Comparison of ENCODE assay signal across 11 cellular contexts in the genomic region with DNA sequence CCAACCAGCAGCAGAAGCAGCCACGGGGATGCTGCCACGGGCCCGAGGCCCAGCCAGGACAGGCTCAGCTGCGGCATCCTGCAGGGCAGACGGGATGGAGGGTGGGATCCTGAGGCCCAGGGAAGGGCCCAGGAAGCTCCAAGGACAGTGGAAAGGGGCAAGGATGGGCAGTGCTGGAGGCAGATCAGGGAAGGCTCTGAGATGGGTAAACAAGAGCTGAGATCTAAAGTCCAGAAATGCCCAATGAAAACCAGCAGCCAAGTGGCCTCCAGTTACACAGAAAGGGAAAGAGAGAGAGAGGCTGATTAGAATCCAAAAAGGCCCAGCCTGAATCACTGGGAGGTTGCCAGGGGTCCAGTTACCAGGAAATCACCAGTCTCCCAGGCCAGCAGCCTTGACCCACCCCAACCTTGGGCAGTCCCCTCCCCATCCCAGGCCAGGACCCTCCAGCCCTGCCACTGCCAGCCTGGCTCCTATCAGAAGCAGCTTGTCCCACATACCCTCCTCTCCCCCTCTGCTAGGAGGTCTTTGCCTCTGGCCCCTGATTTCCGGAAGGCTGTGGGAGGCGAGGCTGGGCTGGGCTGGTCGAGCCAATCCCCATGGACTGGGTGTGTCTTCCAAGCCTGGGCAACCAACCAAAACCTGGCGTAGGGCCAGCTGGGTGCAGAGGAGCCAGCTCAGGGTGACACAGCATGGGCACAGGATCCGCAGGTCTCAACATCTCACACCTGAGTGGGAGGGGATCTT. TPM values are rescaled to one million over a fixed set of nuclear protein-coding genes. Genes with fewer than 3 reads are reported as not detected.
DNase-seq lines count a peak whose midpoint lies in the region; ATAC-seq and TF ChIP-seq lines count a peak whose summit lies in the region.
"Had no signal": no experiment of that assay in that cellular context is flagged by ENCODE, and none has a peak within 500 bp of the region (broad histone marks: within the 10 kb centered on the region; RNA-seq: fewer than 3 reads in every experiment).

A gene with protein sequence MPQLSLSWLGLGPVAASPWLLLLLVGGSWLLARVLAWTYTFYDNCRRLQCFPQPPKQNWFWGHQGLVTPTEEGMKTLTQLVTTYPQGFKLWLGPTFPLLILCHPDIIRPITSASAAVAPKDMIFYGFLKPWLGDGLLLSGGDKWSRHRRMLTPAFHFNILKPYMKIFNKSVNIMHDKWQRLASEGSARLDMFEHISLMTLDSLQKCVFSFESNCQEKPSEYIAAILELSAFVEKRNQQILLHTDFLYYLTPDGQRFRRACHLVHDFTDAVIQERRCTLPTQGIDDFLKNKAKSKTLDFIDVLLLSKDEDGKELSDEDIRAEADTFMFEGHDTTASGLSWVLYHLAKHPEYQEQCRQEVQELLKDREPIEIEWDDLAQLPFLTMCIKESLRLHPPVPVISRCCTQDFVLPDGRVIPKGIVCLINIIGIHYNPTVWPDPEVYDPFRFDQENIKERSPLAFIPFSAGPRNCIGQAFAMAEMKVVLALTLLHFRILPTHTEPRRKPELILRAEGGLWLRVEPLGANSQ (minus strand): TSS at position 198 of the 747 bp plus-strand sequence. CDS start 121 bp downstream, at position 77.

- intact Hi-C loops in ascending aorta (cut with DNase I) (loop anchor here (5.0 kb wide), 1 partner anchor 63 kb away; no protein-coding TSS in a partner anchor), lower leg skin (cut with DNase I; ENCODE audit: low total_unique reads) (no loop called here)

- H3K27me3 ChIP-seq in BE2C, result peaks cover 3% of the 10 kb centered on the region; the same call in 1 of the 2 replicates
- H3K27me3 ChIP-seq in ascending aorta, result no peaks in the 10 kb centered on the region
- no peaks in the 10 kb centered on the region for H3K27me3 ChIP-seq in H7 (ENCODE audit: control insufficient read depth, insufficient read depth, low read length)
- H3K27me3 ChIP-seq in brain microvascular endothelial cell (replicated peaks), result peaks cover 3% of the 10 kb centered on the region

- H3K36me3 ChIP-seq in BE2C (no peaks in the 10 kb centered on the region), ascending aorta (peaks cover 0 to 10% of the 10 kb centered on the region in 2 donors), H7 (replicated peaks; ENCODE audit: control insufficient read depth, insufficient read depth, low read length) (no peaks in the 10 kb centered on the region), brain microvascular endothelial cell (replicated peaks) (no peaks in the 10 kb centered on the region)

- DNase-seq in BE2C (peak; percentile 49), LHCN-M2 (ENCODE audit: low read depth) (peak; percentile 1), ascending aorta (ENCODE audit: low spot score in 2 of 2) (peak in 1 of 2 donors; percentile 82), lower leg skin (ENCODE audit: low spot score in 2 of 2) (peak; percentile 60 to 92), H7 (no peak), T-helper 2 cell (no peak), brain microvascular endothelial cell (no peak)
- DNase-seq: cortex of kidney, KG1, mesendoderm had no signal

- H3K27ac ChIP-seq in ascending aorta (peak within 1 kb of the TSS; percentile 34 to 69), brain microvascular endothelial cell (no peak within 1 kb of the TSS)

- no peak for TF ChIP-seq CTCF in BE2C (IDR thresholded peaks at IDR 0.05; ENCODE audit: low read depth, low read length)
- TF ChIP-seq CTCF in ascending aorta (IDR thresholded peaks at IDR 0.05), result no peak
- TF ChIP-seq CTCF in lower leg skin (IDR thresholded peaks at IDR 0.05), result no peak
- TF ChIP-seq CTCF in brain microvascular endothelial cell (IDR thresholded peaks at IDR 0.05; ENCODE audit: low read depth, low read length, missing control alignments), result no peak

- no peak for ATAC-seq in GM19395 (IDR thresholded peaks at IDR 0.05; ENCODE audit: unreplicated experiment)

- 43 to 64% methylated on average over 8 to 10 of the region's 10 CpGs for WGBS in lower leg skin, 2 donors

- in situ Hi-C loops in brain microvascular endothelial cell (cut with HindIII; ENCODE audit: low pct_ligation_motif_present, low sequenced_read_pairs), result no loop called here

- H3K4me1 ChIP-seq in BE2C (no peaks in the 10 kb centered on the region), ascending aorta (peaks cover 0 to 5% of the 10 kb centered on the region in 2 donors)

- H3K4me3 ChIP-seq in BE2C (ENCODE audit: low read depth, low read length) (no peak within 1 kb of the TSS), ascending aorta (peak within 1 kb of the TSS; percentile 4 to 7), lower leg skin (ENCODE audit: low read depth, poor library complexity, severe bottlenecking) (no peak within 1 kb of the TSS), H7 (ENCODE audit: insufficient read depth, low read depth, low read length) (no peak within 1 kb of the TSS), brain microvascular endothelial cell (ENCODE audit: low read depth, low read length) (no peak within 1 kb of the TSS)

- no peak for TF ChIP-seq POLR2A in lower leg skin (IDR thresholded peaks at IDR 0.05)

- H3K9me3 ChIP-seq in BE2C, result no peaks in the 10 kb centered on the region
- H3K9me3 ChIP-seq in ascending aorta, result no peaks in the 10 kb centered on the region

RNA-seq across cellular contexts. Expression of the gene that starts here (rescaled TPM):
- polyA plus RNA-seq in BE2C (2012; ENCODE audit: insufficient read depth, insufficient read length, low read depth), result 0.26 TPM
- 0.06 and 0.26 TPM in 2 replicates for total RNA-seq in LHCN-M2 (2014; rRNA removed)
- polyA plus RNA-seq in LHCN-M2 (2012), result 0.04 TPM
- total RNA-seq in ascending aorta, result 0.75 TPM
- total RNA-seq in lower leg skin, result 1 to 10 TPM in 2 of 4 donors, under 1 TPM in 2; 0.12 to 1.4 (median 0.66) TPM
- total RNA-seq in H7 (2014; rRNA removed; shearing (Covaris generic)), result not detected in 2 replicates

Comparison
In these comparisons a context has a peak if more than half of its experiments do, and no peak if none do; other contexts are left out.
1. Peak in DNase-seq in LHCN-M2; RNA of the gene not detected or under 1 TPM.
2. DNase-seq: peak in BE2C (single experiment) and lower leg skin (2 of 2); none in H7 (single experiment), T-helper 2 cell (0 of 5) and brain microvascular endothelial cell (single experiment).
3. H3K4me3 ChIP-seq: peak in ascending aorta (2 of 2); none in BE2C (single experiment), lower leg skin (single experiment), H7 (single experiment) and brain microvascular endothelial cell (single experiment).